ENCODE assay signal across 8 cellular contexts in genomic region chr16:49556252-49557069, GRCh38.
A peak's percentile ranks its signal among the peaks of the same experiment; 100 is the strongest.
DNase-seq lines count a peak whose midpoint lies in the region; ATAC-seq and TF ChIP-seq lines count a peak whose summit lies in the region.

No MANE protein-coding gene starts in this region.

- no peaks in the 10 kb centered on the region for H3K36me3 ChIP-seq in GM23248 (ENCODE audit: low read depth)

- intact Hi-C loops in natural killer cell (cut with micrococcal nuclease): no loop called here

- no peaks in the 10 kb centered on the region for H3K79me2 ChIP-seq in GM23248 (ENCODE audit: insufficient read depth)

- H3K4me3 Mint-ChIP-seq in endothelial cell (ENCODE audit: unreplicated experiment) (peak overlapping the region; percentile 24), natural killer cell (no peak overlapping the region)
- H3K4me3 Mint-ChIP-seq in activated naive CD8-positive, alpha-beta T cell treated with anti-CD3 and anti-CD28 coated beads, Interleukin-2, amount 50 U/mL, for 24 hours: no peak overlapping the region

- H3K36me3 Mint-ChIP-seq in endothelial cell (ENCODE audit: low read depth, unreplicated experiment): no peaks in the 10 kb centered on the region
- H3K36me3 Mint-ChIP-seq in activated naive CD8-positive, alpha-beta T cell treated with anti-CD3 and anti-CD28 coated beads, Interleukin-2, amount 50 U/mL, for 24 hours (ENCODE audit: low read depth): no peaks in the 10 kb centered on the region
- no peaks in the 10 kb centered on the region for H3K36me3 Mint-ChIP-seq in natural killer cell

- in situ Hi-C loops in GM23248 (cut with MboI): no loop called here

- no peaks in the 10 kb centered on the region for H3K9me3 ChIP-seq in GM23248 (ENCODE audit: low read depth)

- H3K27me3 Mint-ChIP-seq in endothelial cell (ENCODE audit: unreplicated experiment) (no peaks in the 10 kb centered on the region), natural killer cell (ENCODE audit: low read depth in 2 of 2) (peaks cover 0 to 11% of the 10 kb centered on the region in 2 donors)
- no peaks in the 10 kb centered on the region for H3K27me3 Mint-ChIP-seq in activated naive CD8-positive, alpha-beta T cell treated with anti-CD3 and anti-CD28 coated beads, Interleukin-2, amount 50 U/mL, for 24 hours

- no peaks in the 10 kb centered on the region for H3K9me2 ChIP-seq in GM23248 (ENCODE audit: insufficient read depth)

- 67% methylated on average over 9 of the region's 9 CpGs for WGBS in GM23248 (ENCODE audit: low coverage in 1 of 2, low lambda C conversion rate in 2 of 2, missing lambda C conversion rate in 2 of 2), 2 experiments

- no peak overlapping the region for H3K9ac ChIP-seq in GM23248

- no peak overlapping the region for H2AFZ ChIP-seq in GM23248

- H3F3A ChIP-seq in GM23248 (ENCODE audit: insufficient read depth): no peaks in the 10 kb centered on the region

- H4K20me1 ChIP-seq in GM23248 (ENCODE audit: insufficient read depth): no peaks in the 10 kb centered on the region

- H3K4me1 Mint-ChIP-seq in endothelial cell (ENCODE audit: unreplicated experiment): peaks cover 21% of the 10 kb centered on the region
- H3K4me1 Mint-ChIP-seq in activated naive CD8-positive, alpha-beta T cell treated with anti-CD3 and anti-CD28 coated beads, Interleukin-2, amount 50 U/mL, for 24 hours: no peaks in the 10 kb centered on the region
- no peaks in the 10 kb centered on the region for H3K4me1 Mint-ChIP-seq in natural killer cell

- H3K9me3 Mint-ChIP-seq in endothelial cell (ENCODE audit: unreplicated experiment): no peaks in the 10 kb centered on the region
- no peaks in the 10 kb centered on the region for H3K9me3 Mint-ChIP-seq in activated naive CD8-positive, alpha-beta T cell treated with anti-CD3 and anti-CD28 coated beads, Interleukin-2, amount 50 U/mL, for 24 hours
- H3K9me3 Mint-ChIP-seq in natural killer cell: no peaks in the 10 kb centered on the region

- TF ChIP-seq CTCF in endothelial cell (IDR thresholded peaks at IDR 0.05; ENCODE audit: unreplicated experiment): peak; percentile 49
- TF ChIP-seq CTCF in natural killer cell (IDR thresholded peaks at IDR 0.05): no peak

- DNase-seq in GM23248 (peak; percentile 33), NCI-H524 treated with DMSO at 0.1 percent for 48 hours (lab: John Stamatoyannopoulos, UW) (peak; percentile 89), endothelial cell (ENCODE audit: low spot score) (peak; percentile 47), pulmonary artery endothelial cell (ENCODE audit: low read depth, low spot score) (peak; percentile 4), AG20443 (ENCODE audit: low spot score) (no peak), natural killer cell (no peak)
- DNase-seq in activated naive CD8-positive, alpha-beta T cell treated with anti-CD3 and anti-CD28 coated beads, Interleukin-2, amount 50 U/mL, for 24 hours: no peak

- no peaks in the 10 kb centered on the region; the same call in 1 of the 2 replicates for H3K27me3 ChIP-seq in GM23248 (replicated peaks; ENCODE audit: insufficient read depth)

- H3K27ac Mint-ChIP-seq in endothelial cell (ENCODE audit: unreplicated experiment) (peak overlapping the region; percentile 1), natural killer cell (no peak overlapping the region)
- no peak overlapping the region for H3K27ac Mint-ChIP-seq in activated naive CD8-positive, alpha-beta T cell treated with anti-CD3 and anti-CD28 coated beads, Interleukin-2, amount 50 U/mL, for 24 hours

- no peak overlapping the region for H3K27ac ChIP-seq in GM23248

- H3K4me1 ChIP-seq in GM23248 (ENCODE audit: insufficient read depth): no peaks in the 10 kb centered on the region

- no peak overlapping the region for H3K4me2 ChIP-seq in GM23248 (ENCODE audit: unreplicated experiment)

- no peak overlapping the region for H3K4me3 ChIP-seq in GM23248

- ATAC-seq in activated naive CD8-positive, alpha-beta T cell treated with anti-CD3 and anti-CD28 coated beads, Interleukin-2, amount 50 U/mL, for 24 hours: no peak
- ATAC-seq in natural killer cell: no peak
- ATAC-seq in GM18498 (IDR thresholded peaks at IDR 0.05; ENCODE audit: unreplicated experiment): no peak

Comparison
In these comparisons a context has a peak if more than half of its experiments do, and no peak if none do; other contexts are left out.
1. DNase-seq: peak in GM23248 (single experiment), NCI-H524 treated with DMSO at 0.1 percent for 48 hours (single experiment), endothelial cell (single experiment) and pulmonary artery endothelial cell (single experiment); none in AG20443 (single experiment), activated naive CD8-positive, alpha-beta T cell treated with anti-CD3 and anti-CD28 coated beads, Interleukin-2, amount 50 U/mL, for 24 hours (single experiment) and natural killer cell (single experiment).